ENCODE assay signal across 9 cellular contexts in the genomic region with DNA sequence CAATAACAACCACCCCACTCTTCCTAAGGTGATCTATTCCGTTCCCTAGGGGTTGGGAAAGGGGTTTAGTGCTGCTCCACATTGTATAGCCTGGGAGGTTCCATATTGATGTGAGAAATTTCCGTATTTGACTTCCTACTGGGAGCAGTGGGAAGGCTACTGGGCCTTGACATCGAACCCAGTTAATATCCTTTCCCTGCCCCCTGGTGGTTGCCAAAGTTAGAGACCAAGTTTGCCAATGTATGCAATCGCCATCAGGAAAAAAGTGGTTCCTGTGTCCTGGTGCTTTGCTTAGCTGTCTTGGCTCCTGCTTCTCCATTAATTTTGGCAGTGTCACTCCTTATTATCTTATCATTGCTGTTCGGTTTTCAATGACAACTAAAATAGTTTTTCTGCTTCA.
DNase-seq lines count a peak whose midpoint lies in the region; ATAC-seq and TF ChIP-seq lines count a peak whose summit lies in the region.
"Had no signal": no experiment of that assay in that cellular context is flagged by ENCODE, and none has a peak within 500 bp of the region (broad histone marks: within the 10 kb centered on the region; RNA-seq: fewer than 3 reads in every experiment).

No MANE protein-coding gene starts in this region.

- H3K27ac ChIP-seq in SK-N-SH (ENCODE audit: low read depth in 2 of 2, low read length in 1 of 2), result no peak overlapping the region
- no peak overlapping the region for H3K27ac ChIP-seq in gastroesophageal sphincter

- peak; percentile 79 for TF ChIP-seq RAD21 in SK-N-SH (IDR thresholded peaks at IDR 0.05; ENCODE audit: low read length)

- no peaks in the 10 kb centered on the region for H3K36me3 Mint-ChIP-seq in stimulated activated memory B cell treated with anti-CD40 and anti-IgM and Interleukin-4, amounts not matched to agents 10 μg/mL and 1 μg/mL and 100 μg/mL, for 72 hours
- H3K36me3 Mint-ChIP-seq in activated CD4-positive, alpha-beta T cell treated with anti-CD3 and anti-CD28 coated beads, Interleukin-2, amount 10 ng/mL, durations not matched to agents 24 days and 14 days (ENCODE audit: low read depth), result no peaks in the 10 kb centered on the region
- H3K36me3 Mint-ChIP-seq: IgD-negative memory B cell had no signal

- H4K20me1 ChIP-seq in SK-N-SH (ENCODE audit: insufficient read depth), result no peaks in the 10 kb centered on the region

- no peak for TF ChIP-seq EP300 in SK-N-SH (IDR thresholded peaks at IDR 0.05; ENCODE audit: borderline replicate concordance in 1 of 2, low read depth in 1 of 2, low read length in 1 of 2)
- no peak for TF ChIP-seq EP300 in gastroesophageal sphincter (IDR thresholded peaks at IDR 0.05)

- H3K9ac ChIP-seq in SK-N-SH, result no peak overlapping the region

- TF ChIP-seq CTCF in SK-N-SH (IDR thresholded peaks at IDR 0.05) (peak; percentile 67), gastroesophageal sphincter (IDR thresholded peaks at IDR 0.05) (no peak)

- H3K9me3 ChIP-seq in SK-N-SH (no peaks in the 10 kb centered on the region), gastroesophageal sphincter (no peaks in the 10 kb centered on the region)

- H3K4me1 Mint-ChIP-seq in stimulated activated memory B cell treated with anti-CD40 and anti-IgM and Interleukin-4, amounts not matched to agents 10 μg/mL and 1 μg/mL and 100 μg/mL, for 72 hours, result no peaks in the 10 kb centered on the region
- H3K4me1 Mint-ChIP-seq in activated CD4-positive, alpha-beta T cell treated with anti-CD3 and anti-CD28 coated beads, Interleukin-2, amount 10 ng/mL, durations not matched to agents 24 days and 14 days, result no peaks in the 10 kb centered on the region
- H3K4me1 Mint-ChIP-seq: IgD-negative memory B cell had no signal

- no peak overlapping the region; a peak in 1 of 4 replicates for H3K4me3 ChIP-seq in SK-N-SH (ENCODE audit: low read depth in 2 of 2, low read length in 1 of 2)
- H3K4me3 ChIP-seq in gastroesophageal sphincter, result no peak overlapping the region

- H3K4me1 ChIP-seq in SK-N-SH (ENCODE audit: control insufficient read depth in 1 of 2, insufficient read depth in 2 of 2, low read depth in 1 of 2, low read length in 1 of 2), result no peaks in the 10 kb centered on the region
- no peaks in the 10 kb centered on the region for H3K4me1 ChIP-seq in gastroesophageal sphincter

- no peak overlapping the region for H3K4me2 ChIP-seq in SK-N-SH

- H3F3A ChIP-seq in SK-N-SH (replicated peaks; ENCODE audit: insufficient read depth), result no peaks in the 10 kb centered on the region

- H3K79me2 ChIP-seq in SK-N-SH (ENCODE audit: insufficient read depth), result no peaks in the 10 kb centered on the region

- CTCF ChIA-PET in SK-N-SH (lab: Yijun Ruan, JAX), result interaction anchor here (0.7 to 10.5 kb wide), 15 partner anchors 8 to 1456 kb away, joined by 3 to 80 read pairs (median 4); no protein-coding TSS in a partner anchor

- POLR2A ChIA-PET in SK-N-SH (lab: Yijun Ruan, JAX), result no interaction called here

- ATAC-seq in stimulated activated memory B cell treated with anti-CD40 and anti-IgM and Interleukin-4, amounts not matched to agents 10 μg/mL and 1 μg/mL and 100 μg/mL, for 72 hours, result no peak
- ATAC-seq in GM21381 (IDR thresholded peaks at IDR 0.05; ENCODE audit: unreplicated experiment) (no peak), gastroesophageal sphincter (no peak)

- in situ Hi-C loops in Caki2 (cut with HindIII; ENCODE audit: low pct_unique_long_range_greater_than_20kb, low sequenced_read_pairs), result no loop called here

- no peaks in the 10 kb centered on the region for H3K36me3 ChIP-seq in SK-N-SH (replicated peaks in 1 of 2; ENCODE audit: control insufficient read depth in 1 of 2, insufficient read depth in 2 of 2, low read length in 1 of 2)
- no peaks in the 10 kb centered on the region for H3K36me3 ChIP-seq in gastroesophageal sphincter

- no peaks in the 10 kb centered on the region for H3K27me3 ChIP-seq in SK-N-SH (ENCODE audit: insufficient read depth)
- H3K27me3 ChIP-seq in gastroesophageal sphincter, result no peaks in the 10 kb centered on the region

- intact Hi-C loops in activated CD4-positive, alpha-beta T cell treated with anti-CD3 and anti-CD28 coated beads, Interleukin-2, amount 10 ng/mL, durations not matched to agents 24 days and 14 days (cut with micrococcal nuclease), result no loop called here

- no peaks in the 10 kb centered on the region for H3K27me3 Mint-ChIP-seq in stimulated activated memory B cell treated with anti-CD40 and anti-IgM and Interleukin-4, amounts not matched to agents 10 μg/mL and 1 μg/mL and 100 μg/mL, for 72 hours
- H3K27me3 Mint-ChIP-seq in activated CD4-positive, alpha-beta T cell treated with anti-CD3 and anti-CD28 coated beads, Interleukin-2, amount 10 ng/mL, durations not matched to agents 24 days and 14 days, result no peaks in the 10 kb centered on the region
- H3K27me3 Mint-ChIP-seq: IgD-negative memory B cell had no signal

- no peak overlapping the region for H2AFZ ChIP-seq in SK-N-SH (ENCODE audit: low read depth)

- no peak overlapping the region for H3K4me3 Mint-ChIP-seq in stimulated activated memory B cell treated with anti-CD40 and anti-IgM and Interleukin-4, amounts not matched to agents 10 μg/mL and 1 μg/mL and 100 μg/mL, for 72 hours
- no peak overlapping the region for H3K4me3 Mint-ChIP-seq in activated CD4-positive, alpha-beta T cell treated with anti-CD3 and anti-CD28 coated beads, Interleukin-2, amount 10 ng/mL, durations not matched to agents 24 days and 14 days
- H3K4me3 Mint-ChIP-seq: IgD-negative memory B cell had no signal

- no peak for TF ChIP-seq POLR2A in gastroesophageal sphincter (IDR thresholded peaks at IDR 0.05)

- 54% methylated on average over 5 of the region's 5 CpGs for WGBS in SK-N-SH (ENCODE audit: low lambda C conversion rate)
- WGBS in gastroesophageal sphincter (ENCODE audit: low coverage in 1 of 2), 2 donors, result 37 to 80% methylated on average over 1 to 4 of the region's 5 CpGs

- no peaks in the 10 kb centered on the region for H3K9me2 ChIP-seq in SK-N-SH

- no peak overlapping the region for H3K27ac Mint-ChIP-seq in stimulated activated memory B cell treated with anti-CD40 and anti-IgM and Interleukin-4, amounts not matched to agents 10 μg/mL and 1 μg/mL and 100 μg/mL, for 72 hours
- H3K27ac Mint-ChIP-seq in activated CD4-positive, alpha-beta T cell treated with anti-CD3 and anti-CD28 coated beads, Interleukin-2, amount 10 ng/mL, durations not matched to agents 24 days and 14 days, result no peak overlapping the region
- H3K27ac Mint-ChIP-seq: IgD-negative memory B cell had no signal

- DNase-seq in Caki2 (ENCODE audit: low read depth), result peak; percentile 27
- peak; percentile 35 for DNase-seq in HPDE6-E6E7 (ENCODE audit: extremely low spot score)
- peak; percentile 28 for DNase-seq in SK-N-SH
- peak; percentile 20 for DNase-seq in iris pigment epithelial cell (ENCODE audit: low read depth)
- no peak for DNase-seq in activated CD4-positive, alpha-beta T cell treated with anti-CD3 and anti-CD28 coated beads, Interleukin-2, amount 10 ng/mL, durations not matched to agents 24 days and 14 days

- peaks cover 13% of the 10 kb centered on the region for H3K9me3 Mint-ChIP-seq in stimulated activated memory B cell treated with anti-CD40 and anti-IgM and Interleukin-4, amounts not matched to agents 10 μg/mL and 1 μg/mL and 100 μg/mL, for 72 hours
- peaks cover 1% of the 10 kb centered on the region for H3K9me3 Mint-ChIP-seq in activated CD4-positive, alpha-beta T cell treated with anti-CD3 and anti-CD28 coated beads, Interleukin-2, amount 10 ng/mL, durations not matched to agents 24 days and 14 days

TF ChIP-seq in SK-N-SH, 30 proteins besides CTCF, POLR2A, EP300 and RAD21:
- peak; percentile 77 for TF ChIP-seq SMC3 (IDR thresholded peaks at IDR 0.05; ENCODE audit: low read depth, low read length)
- TF ChIP-seq YY1 (IDR thresholded peaks at IDR 0.05; ENCODE audit: low read depth), result no peak
- no peak for TF ChIP-seq EZH2phosphoT487 (IDR thresholded peaks at IDR 0.05; ENCODE audit: borderline replicate concordance, low read depth)
- no peak for TF ChIP-seq ELF1 (IDR thresholded peaks at IDR 0.05)
- TF ChIP-seq, protein P1, sequence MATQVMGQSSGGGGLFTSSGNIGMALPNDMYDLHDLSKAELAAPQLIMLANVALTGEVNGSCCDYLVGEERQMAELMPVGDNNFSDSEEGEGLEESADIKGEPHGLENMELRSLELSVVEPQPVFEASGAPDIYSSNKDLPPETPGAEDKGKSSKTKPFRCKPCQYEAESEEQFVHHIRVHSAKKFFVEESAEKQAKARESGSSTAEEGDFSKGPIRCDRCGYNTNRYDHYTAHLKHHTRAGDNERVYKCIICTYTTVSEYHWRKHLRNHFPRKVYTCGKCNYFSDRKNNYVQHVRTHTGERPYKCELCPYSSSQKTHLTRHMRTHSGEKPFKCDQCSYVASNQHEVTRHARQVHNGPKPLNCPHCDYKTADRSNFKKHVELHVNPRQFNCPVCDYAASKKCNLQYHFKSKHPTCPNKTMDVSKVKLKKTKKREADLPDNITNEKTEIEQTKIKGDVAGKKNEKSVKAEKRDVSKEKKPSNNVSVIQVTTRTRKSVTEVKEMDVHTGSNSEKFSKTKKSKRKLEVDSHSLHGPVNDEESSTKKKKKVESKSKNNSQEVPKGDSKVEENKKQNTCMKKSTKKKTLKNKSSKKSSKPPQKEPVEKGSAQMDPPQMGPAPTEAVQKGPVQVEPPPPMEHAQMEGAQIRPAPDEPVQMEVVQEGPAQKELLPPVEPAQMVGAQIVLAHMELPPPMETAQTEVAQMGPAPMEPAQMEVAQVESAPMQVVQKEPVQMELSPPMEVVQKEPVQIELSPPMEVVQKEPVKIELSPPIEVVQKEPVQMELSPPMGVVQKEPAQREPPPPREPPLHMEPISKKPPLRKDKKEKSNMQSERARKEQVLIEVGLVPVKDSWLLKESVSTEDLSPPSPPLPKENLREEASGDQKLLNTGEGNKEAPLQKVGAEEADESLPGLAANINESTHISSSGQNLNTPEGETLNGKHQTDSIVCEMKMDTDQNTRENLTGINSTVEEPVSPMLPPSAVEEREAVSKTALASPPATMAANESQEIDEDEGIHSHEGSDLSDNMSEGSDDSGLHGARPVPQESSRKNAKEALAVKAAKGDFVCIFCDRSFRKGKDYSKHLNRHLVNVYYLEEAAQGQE (IDR thresholded peaks at IDR 0.05; ENCODE audit: low read depth, low read length), result no peak
- TF ChIP-seq NFIC (IDR thresholded peaks at IDR 0.05; ENCODE audit: borderline replicate concordance), result no peak
- TF ChIP-seq RXRA (IDR thresholded peaks at IDR 0.05; ENCODE audit: borderline replicate concordance, low read depth), result no peak
- no peak for TF ChIP-seq MEF2A (IDR thresholded peaks at IDR 0.05; ENCODE audit: borderline replicate concordance, low read depth)
TF ChIP-seq in SK-N-SH: peak in this region for 1.
